ENCODE assay signal across 1 cellular context in the genomic region with DNA sequence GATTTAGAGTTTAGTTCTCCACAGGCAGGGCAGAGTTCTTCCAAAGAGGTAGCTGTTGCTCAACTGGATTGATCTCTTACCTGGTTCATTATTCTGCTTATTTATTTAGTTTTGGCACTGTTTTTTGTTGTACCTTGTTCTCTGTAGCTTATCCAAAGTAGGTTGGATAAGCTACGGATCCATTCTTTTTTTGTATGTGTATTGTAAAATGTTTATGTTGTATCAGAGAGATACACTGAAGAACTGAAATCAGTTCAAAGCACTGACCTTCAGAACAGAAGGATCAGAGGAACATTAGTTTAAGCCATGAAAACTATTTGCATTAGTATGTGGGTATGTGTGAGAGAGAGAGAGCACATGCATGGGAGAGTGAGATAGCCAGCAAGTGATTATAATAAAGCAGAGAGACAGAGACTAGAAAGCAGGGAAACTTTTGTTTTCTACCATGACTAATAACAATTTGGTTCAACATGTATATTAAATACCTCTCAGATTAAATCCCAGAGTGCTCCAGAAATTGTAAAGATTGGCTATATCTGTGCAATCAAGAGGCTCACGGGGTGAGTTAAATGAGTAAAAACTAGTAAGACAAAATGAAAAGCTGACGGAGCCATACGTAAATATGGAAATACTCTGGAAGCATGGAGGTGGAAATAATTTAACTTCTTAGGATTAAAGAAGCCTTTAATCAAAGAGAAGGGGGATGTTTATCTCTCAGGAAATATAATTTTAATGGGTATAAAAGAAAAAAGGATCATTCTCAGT.
A peak's percentile ranks its signal among the peaks of the same experiment; 100 is the strongest.
TF ChIP-seq lines count a peak whose summit lies in the region.

No MANE protein-coding gene starts in this region.

TF ChIP-seq in HepG2, 621 proteins besides CTCF, POLR2A, EP300 and RAD21 (continued from another document and continues in another):
- TF ChIP-seq, protein P1, sequence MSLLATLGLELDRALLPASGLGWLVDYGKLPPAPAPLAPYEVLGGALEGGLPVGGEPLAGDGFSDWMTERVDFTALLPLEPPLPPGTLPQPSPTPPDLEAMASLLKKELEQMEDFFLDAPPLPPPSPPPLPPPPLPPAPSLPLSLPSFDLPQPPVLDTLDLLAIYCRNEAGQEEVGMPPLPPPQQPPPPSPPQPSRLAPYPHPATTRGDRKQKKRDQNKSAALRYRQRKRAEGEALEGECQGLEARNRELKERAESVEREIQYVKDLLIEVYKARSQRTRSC (CRISPR knock-in tag; IDR thresholded peaks at IDR 0.05; ENCODE audit: low read depth) = no peak
- TF ChIP-seq TCF7 (IDR thresholded peaks at IDR 0.05; ENCODE audit: low read depth) (peak; percentile 62; the same call in 1 of the 2 replicates), ZNF775 (CRISPR knock-in tag; IDR thresholded peaks at IDR 0.05; ENCODE audit: borderline replicate concordance) (no peak), SALL1 (CRISPR knock-in tag; IDR thresholded peaks at IDR 0.05) (peak; percentile 24; the same call in 1 of the 2 replicates), PTBP1 (IDR thresholded peaks at IDR 0.05; ENCODE audit: low read depth, low read length, poor library complexity, severe bottlenecking) (no peak), SRF (IDR thresholded peaks at IDR 0.05; ENCODE audit: low read depth, low read length) (no peak), EEA1 (CRISPR knock-in tag; IDR thresholded peaks at IDR 0.05; ENCODE audit: borderline replicate concordance) (no peak), IRF2 (CRISPR knock-in tag; IDR thresholded peaks at IDR 0.05) (peak; percentile 30; the same call in 1 of the 2 replicates), ZNF670 (CRISPR knock-in tag; IDR thresholded peaks at IDR 0.05; ENCODE audit: borderline replicate concordance) (0 out of 2 replicates have a peak, but pooled peaks have one; percentile 49), ZFP1 (CRISPR knock-in tag; IDR thresholded peaks at IDR 0.05) (no peak), CAMTA2 (CRISPR knock-in tag; IDR thresholded peaks at IDR 0.05; ENCODE audit: borderline replicate concordance) (no peak), ZNF101 (CRISPR knock-in tag; IDR thresholded peaks at IDR 0.05; ENCODE audit: borderline replicate concordance, low read depth) (no peak), SRSF4 (IDR thresholded peaks at IDR 0.05; ENCODE audit: low read depth, low read length, poor library complexity, severe bottlenecking) (no peak), GTF2F1 (IDR thresholded peaks at IDR 0.05; ENCODE audit: low read length) (no peak), MAFG (CRISPR knock-in tag; IDR thresholded peaks at IDR 0.05) (no peak), ZNF615 (CRISPR knock-in tag; IDR thresholded peaks at IDR 0.05; ENCODE audit: borderline replicate concordance) (no peak), ZFY (CRISPR knock-in tag; IDR thresholded peaks at IDR 0.05) (0 out of 2 replicates have a peak, but pooled peaks have one; percentile 3), KLF6 (CRISPR knock-in tag; IDR thresholded peaks at IDR 0.05) (no peak), HOXD1 (CRISPR knock-in tag; IDR thresholded peaks at IDR 0.05) (no peak), ZNF781 (CRISPR knock-in tag; IDR thresholded peaks at IDR 0.05; ENCODE audit: borderline replicate concordance, not compliant biosample characterization) (no peak)
- TF ChIP-seq, protein P2, sequence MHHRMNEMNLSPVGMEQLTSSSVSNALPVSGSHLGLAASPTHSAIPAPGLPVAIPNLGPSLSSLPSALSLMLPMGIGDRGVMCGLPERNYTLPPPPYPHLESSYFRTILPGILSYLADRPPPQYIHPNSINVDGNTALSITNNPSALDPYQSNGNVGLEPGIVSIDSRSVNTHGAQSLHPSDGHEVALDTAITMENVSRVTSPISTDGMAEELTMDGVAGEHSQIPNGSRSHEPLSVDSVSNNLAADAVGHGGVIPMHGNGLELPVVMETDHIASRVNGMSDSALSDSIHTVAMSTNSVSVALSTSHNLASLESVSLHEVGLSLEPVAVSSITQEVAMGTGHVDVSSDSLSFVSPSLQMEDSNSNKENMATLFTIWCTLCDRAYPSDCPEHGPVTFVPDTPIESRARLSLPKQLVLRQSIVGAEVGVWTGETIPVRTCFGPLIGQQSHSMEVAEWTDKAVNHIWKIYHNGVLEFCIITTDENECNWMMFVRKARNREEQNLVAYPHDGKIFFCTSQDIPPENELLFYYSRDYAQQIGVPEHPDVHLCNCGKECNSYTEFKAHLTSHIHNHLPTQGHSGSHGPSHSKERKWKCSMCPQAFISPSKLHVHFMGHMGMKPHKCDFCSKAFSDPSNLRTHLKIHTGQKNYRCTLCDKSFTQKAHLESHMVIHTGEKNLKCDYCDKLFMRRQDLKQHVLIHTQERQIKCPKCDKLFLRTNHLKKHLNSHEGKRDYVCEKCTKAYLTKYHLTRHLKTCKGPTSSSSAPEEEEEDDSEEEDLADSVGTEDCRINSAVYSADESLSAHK (CRISPR knock-in tag; IDR thresholded peaks at IDR 0.05; ENCODE audit: borderline replicate concordance) = no peak
- TF ChIP-seq, protein P3, sequence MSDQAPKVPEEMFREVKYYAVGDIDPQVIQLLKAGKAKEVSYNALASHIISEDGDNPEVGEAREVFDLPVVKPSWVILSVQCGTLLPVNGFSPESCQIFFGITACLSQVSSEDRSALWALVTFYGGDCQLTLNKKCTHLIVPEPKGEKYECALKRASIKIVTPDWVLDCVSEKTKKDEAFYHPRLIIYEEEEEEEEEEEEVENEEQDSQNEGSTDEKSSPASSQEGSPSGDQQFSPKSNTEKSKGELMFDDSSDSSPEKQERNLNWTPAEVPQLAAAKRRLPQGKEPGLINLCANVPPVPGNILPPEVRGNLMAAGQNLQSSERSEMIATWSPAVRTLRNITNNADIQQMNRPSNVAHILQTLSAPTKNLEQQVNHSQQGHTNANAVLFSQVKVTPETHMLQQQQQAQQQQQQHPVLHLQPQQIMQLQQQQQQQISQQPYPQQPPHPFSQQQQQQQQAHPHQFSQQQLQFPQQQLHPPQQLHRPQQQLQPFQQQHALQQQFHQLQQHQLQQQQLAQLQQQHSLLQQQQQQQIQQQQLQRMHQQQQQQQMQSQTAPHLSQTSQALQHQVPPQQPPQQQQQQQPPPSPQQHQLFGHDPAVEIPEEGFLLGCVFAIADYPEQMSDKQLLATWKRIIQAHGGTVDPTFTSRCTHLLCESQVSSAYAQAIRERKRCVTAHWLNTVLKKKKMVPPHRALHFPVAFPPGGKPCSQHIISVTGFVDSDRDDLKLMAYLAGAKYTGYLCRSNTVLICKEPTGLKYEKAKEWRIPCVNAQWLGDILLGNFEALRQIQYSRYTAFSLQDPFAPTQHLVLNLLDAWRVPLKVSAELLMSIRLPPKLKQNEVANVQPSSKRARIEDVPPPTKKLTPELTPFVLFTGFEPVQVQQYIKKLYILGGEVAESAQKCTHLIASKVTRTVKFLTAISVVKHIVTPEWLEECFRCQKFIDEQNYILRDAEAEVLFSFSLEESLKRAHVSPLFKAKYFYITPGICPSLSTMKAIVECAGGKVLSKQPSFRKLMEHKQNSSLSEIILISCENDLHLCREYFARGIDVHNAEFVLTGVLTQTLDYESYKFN (CRISPR knock-in tag; conservative IDR thresholded peaks at IDR 0.05) = peak; percentile 65
- TF ChIP-seq, protein P4, sequence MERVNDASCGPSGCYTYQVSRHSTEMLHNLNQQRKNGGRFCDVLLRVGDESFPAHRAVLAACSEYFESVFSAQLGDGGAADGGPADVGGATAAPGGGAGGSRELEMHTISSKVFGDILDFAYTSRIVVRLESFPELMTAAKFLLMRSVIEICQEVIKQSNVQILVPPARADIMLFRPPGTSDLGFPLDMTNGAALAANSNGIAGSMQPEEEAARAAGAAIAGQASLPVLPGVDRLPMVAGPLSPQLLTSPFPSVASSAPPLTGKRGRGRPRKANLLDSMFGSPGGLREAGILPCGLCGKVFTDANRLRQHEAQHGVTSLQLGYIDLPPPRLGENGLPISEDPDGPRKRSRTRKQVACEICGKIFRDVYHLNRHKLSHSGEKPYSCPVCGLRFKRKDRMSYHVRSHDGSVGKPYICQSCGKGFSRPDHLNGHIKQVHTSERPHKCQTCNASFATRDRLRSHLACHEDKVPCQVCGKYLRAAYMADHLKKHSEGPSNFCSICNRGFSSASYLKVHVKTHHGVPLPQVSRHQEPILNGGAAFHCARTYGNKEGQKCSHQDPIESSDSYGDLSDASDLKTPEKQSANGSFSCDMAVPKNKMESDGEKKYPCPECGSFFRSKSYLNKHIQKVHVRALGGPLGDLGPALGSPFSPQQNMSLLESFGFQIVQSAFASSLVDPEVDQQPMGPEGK (CRISPR knock-in tag; IDR thresholded peaks at IDR 0.05) = no peak
- TF ChIP-seq, protein P5, sequence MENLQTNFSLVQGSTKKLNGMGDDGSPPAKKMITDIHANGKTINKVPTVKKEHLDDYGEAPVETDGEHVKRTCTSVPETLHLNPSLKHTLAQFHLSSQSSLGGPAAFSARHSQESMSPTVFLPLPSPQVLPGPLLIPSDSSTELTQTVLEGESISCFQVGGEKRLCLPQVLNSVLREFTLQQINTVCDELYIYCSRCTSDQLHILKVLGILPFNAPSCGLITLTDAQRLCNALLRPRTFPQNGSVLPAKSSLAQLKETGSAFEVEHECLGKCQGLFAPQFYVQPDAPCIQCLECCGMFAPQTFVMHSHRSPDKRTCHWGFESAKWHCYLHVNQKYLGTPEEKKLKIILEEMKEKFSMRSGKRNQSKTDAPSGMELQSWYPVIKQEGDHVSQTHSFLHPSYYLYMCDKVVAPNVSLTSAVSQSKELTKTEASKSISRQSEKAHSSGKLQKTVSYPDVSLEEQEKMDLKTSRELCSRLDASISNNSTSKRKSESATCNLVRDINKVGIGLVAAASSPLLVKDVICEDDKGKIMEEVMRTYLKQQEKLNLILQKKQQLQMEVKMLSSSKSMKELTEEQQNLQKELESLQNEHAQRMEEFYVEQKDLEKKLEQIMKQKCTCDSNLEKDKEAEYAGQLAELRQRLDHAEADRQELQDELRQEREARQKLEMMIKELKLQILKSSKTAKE (CRISPR knock-in tag; IDR thresholded peaks at IDR 0.05; ENCODE audit: borderline replicate concordance) = no peak
- TF ChIP-seq, protein P6, sequence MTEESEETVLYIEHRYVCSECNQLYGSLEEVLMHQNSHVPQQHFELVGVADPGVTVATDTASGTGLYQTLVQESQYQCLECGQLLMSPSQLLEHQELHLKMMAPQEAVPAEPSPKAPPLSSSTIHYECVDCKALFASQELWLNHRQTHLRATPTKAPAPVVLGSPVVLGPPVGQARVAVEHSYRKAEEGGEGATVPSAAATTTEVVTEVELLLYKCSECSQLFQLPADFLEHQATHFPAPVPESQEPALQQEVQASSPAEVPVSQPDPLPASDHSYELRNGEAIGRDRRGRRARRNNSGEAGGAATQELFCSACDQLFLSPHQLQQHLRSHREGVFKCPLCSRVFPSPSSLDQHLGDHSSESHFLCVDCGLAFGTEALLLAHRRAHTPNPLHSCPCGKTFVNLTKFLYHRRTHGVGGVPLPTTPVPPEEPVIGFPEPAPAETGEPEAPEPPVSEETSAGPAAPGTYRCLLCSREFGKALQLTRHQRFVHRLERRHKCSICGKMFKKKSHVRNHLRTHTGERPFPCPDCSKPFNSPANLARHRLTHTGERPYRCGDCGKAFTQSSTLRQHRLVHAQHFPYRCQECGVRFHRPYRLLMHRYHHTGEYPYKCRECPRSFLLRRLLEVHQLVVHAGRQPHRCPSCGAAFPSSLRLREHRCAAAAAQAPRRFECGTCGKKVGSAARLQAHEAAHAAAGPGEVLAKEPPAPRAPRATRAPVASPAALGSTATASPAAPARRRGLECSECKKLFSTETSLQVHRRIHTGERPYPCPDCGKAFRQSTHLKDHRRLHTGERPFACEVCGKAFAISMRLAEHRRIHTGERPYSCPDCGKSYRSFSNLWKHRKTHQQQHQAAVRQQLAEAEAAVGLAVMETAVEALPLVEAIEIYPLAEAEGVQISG (CRISPR knock-in tag; IDR thresholded peaks at IDR 0.05) = no peak
- TF ChIP-seq, protein P7, sequence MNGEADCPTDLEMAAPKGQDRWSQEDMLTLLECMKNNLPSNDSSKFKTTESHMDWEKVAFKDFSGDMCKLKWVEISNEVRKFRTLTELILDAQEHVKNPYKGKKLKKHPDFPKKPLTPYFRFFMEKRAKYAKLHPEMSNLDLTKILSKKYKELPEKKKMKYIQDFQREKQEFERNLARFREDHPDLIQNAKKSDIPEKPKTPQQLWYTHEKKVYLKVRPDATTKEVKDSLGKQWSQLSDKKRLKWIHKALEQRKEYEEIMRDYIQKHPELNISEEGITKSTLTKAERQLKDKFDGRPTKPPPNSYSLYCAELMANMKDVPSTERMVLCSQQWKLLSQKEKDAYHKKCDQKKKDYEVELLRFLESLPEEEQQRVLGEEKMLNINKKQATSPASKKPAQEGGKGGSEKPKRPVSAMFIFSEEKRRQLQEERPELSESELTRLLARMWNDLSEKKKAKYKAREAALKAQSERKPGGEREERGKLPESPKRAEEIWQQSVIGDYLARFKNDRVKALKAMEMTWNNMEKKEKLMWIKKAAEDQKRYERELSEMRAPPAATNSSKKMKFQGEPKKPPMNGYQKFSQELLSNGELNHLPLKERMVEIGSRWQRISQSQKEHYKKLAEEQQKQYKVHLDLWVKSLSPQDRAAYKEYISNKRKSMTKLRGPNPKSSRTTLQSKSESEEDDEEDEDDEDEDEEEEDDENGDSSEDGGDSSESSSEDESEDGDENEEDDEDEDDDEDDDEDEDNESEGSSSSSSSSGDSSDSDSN (CRISPR knock-in tag; IDR thresholded peaks at IDR 0.05) = no peak
- TF ChIP-seq, protein P8, sequence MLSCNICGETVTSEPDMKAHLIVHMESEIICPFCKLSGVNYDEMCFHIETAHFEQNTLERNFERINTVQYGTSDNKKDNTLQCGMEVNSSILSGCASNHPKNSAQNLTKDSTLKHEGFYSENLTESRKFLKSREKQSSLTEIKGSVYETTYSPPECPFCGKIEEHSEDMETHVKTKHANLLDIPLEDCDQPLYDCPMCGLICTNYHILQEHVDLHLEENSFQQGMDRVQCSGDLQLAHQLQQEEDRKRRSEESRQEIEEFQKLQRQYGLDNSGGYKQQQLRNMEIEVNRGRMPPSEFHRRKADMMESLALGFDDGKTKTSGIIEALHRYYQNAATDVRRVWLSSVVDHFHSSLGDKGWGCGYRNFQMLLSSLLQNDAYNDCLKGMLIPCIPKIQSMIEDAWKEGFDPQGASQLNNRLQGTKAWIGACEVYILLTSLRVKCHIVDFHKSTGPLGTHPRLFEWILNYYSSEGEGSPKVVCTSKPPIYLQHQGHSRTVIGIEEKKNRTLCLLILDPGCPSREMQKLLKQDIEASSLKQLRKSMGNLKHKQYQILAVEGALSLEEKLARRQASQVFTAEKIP (CRISPR knock-in tag; IDR thresholded peaks at IDR 0.05; ENCODE audit: borderline replicate concordance) = no peak
- TF ChIP-seq, protein P9, sequence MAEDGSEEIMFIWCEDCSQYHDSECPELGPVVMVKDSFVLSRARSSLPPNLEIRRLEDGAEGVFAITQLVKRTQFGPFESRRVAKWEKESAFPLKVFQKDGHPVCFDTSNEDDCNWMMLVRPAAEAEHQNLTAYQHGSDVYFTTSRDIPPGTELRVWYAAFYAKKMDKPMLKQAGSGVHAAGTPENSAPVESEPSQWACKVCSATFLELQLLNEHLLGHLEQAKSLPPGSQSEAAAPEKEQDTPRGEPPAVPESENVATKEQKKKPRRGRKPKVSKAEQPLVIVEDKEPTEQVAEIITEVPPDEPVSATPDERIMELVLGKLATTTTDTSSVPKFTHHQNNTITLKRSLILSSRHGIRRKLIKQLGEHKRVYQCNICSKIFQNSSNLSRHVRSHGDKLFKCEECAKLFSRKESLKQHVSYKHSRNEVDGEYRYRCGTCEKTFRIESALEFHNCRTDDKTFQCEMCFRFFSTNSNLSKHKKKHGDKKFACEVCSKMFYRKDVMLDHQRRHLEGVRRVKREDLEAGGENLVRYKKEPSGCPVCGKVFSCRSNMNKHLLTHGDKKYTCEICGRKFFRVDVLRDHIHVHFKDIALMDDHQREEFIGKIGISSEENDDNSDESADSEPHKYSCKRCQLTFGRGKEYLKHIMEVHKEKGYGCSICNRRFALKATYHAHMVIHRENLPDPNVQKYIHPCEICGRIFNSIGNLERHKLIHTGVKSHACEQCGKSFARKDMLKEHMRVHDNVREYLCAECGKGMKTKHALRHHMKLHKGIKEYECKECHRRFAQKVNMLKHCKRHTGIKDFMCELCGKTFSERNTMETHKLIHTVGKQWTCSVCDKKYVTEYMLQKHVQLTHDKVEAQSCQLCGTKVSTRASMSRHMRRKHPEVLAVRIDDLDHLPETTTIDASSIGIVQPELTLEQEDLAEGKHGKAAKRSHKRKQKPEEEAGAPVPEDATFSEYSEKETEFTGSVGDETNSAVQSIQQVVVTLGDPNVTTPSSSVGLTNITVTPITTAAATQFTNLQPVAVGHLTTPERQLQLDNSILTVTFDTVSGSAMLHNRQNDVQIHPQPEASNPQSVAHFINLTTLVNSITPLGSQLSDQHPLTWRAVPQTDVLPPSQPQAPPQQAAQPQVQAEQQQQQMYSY (CRISPR knock-in tag; IDR thresholded peaks at IDR 0.05) = no peak
